In the genomic region with DNA sequence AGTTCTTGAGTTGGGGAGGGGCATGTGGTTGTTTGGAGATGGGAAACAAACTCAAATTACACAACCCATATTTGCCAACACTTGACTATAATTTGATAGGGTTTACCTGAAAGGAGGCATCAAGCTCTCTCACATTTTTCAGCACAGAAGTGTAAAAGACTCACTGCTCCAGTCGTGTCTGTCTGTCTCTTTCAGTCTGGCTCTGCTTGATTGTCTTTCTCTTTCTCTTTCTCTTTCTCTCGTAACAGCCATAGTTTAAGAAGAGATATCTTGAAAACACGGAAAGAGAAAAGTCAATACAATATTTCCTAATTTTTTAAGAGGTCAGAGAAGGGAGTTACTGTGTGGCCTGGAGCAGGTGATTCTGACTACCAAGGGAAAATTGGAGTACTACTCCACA, we compare ENCODE assay signal across 23 cellular contexts.
"Had no signal": no experiment of that assay in that cellular context is flagged by ENCODE, and none has a peak within 500 bp of the region (broad histone marks: within the 10 kb centered on the region; RNA-seq: fewer than 3 reads in every experiment).

No MANE protein-coding gene starts in this region.

- H3K27me3 Mint-ChIP-seq: activated CD4-positive, alpha-beta memory T cell treated with anti-CD3 and anti-CD28 coated beads, Interleukin-2, amount 10 ng/mL, durations not matched to agents 7 days and 5 days; activated CD8-positive, alpha-beta memory T cell treated with anti-CD3 and anti-CD28 coated beads, Interleukin-2, amount 10 ng/mL, durations not matched to agents 7 days and 5 days; activated naive CD4-positive, alpha-beta T cell treated with anti-CD3 and anti-CD28 coated beads, Interleukin-2, amount 10 ng/mL, durations not matched to agents 7 days and 5 days; activated naive CD8-positive, alpha-beta T cell had no signal

- H3K36me3 ChIP-seq: cardiac muscle cell, SJCRH30 had no signal

- FAIRE-seq: TTC549 had no signal

- H3K4me1 Mint-ChIP-seq: activated CD4-positive, alpha-beta memory T cell treated with anti-CD3 and anti-CD28 coated beads, Interleukin-2, amount 10 ng/mL, durations not matched to agents 7 days and 5 days; activated CD8-positive, alpha-beta memory T cell treated with anti-CD3 and anti-CD28 coated beads, Interleukin-2, amount 10 ng/mL, durations not matched to agents 7 days and 5 days; activated naive CD4-positive, alpha-beta T cell treated with anti-CD3 and anti-CD28 coated beads, Interleukin-2, amount 10 ng/mL, durations not matched to agents 7 days and 5 days had no signal

- H3K9me3 ChIP-seq: SJCRH30 had no signal

- H3K27ac ChIP-seq: cardiac muscle cell, SJCRH30, SK-N-MC had no signal

- H3K36me3 Mint-ChIP-seq: activated CD8-positive, alpha-beta memory T cell treated with anti-CD3 and anti-CD28 coated beads, Interleukin-2, amount 10 ng/mL, durations not matched to agents 7 days and 5 days; activated naive CD4-positive, alpha-beta T cell treated with anti-CD3 and anti-CD28 coated beads, Interleukin-2, amount 10 ng/mL, durations not matched to agents 7 days and 5 days; activated naive CD8-positive, alpha-beta T cell had no signal

- H3K4me3 Mint-ChIP-seq: activated CD4-positive, alpha-beta memory T cell treated with anti-CD3 and anti-CD28 coated beads, Interleukin-2, amount 10 ng/mL, durations not matched to agents 7 days and 5 days; activated CD8-positive, alpha-beta memory T cell treated with anti-CD3 and anti-CD28 coated beads, Interleukin-2, amount 10 ng/mL, durations not matched to agents 7 days and 5 days; activated naive CD4-positive, alpha-beta T cell treated with anti-CD3 and anti-CD28 coated beads, Interleukin-2, amount 10 ng/mL, durations not matched to agents 7 days and 5 days; activated naive CD8-positive, alpha-beta T cell had no signal

- H3K4me1 ChIP-seq: SJCRH30 had no signal

- H3K4me3 ChIP-seq: cardiac muscle cell, SJCRH30, SK-N-MC had no signal

- ATAC-seq: activated CD8-positive, alpha-beta memory T cell treated with anti-CD3 and anti-CD28 coated beads, Interleukin-2, amount 10 ng/mL, durations not matched to agents 7 days and 5 days had no signal

- H3K27ac Mint-ChIP-seq: activated CD4-positive, alpha-beta memory T cell treated with anti-CD3 and anti-CD28 coated beads, Interleukin-2, amount 10 ng/mL, durations not matched to agents 7 days and 5 days; activated CD8-positive, alpha-beta memory T cell treated with anti-CD3 and anti-CD28 coated beads, Interleukin-2, amount 10 ng/mL, durations not matched to agents 7 days and 5 days; activated naive CD4-positive, alpha-beta T cell treated with anti-CD3 and anti-CD28 coated beads, Interleukin-2, amount 10 ng/mL, durations not matched to agents 7 days and 5 days; activated naive CD8-positive, alpha-beta T cell had no signal

- H3K27me3 ChIP-seq: cardiac muscle cell, SJCRH30 had no signal

- H3K9me3 Mint-ChIP-seq: activated CD4-positive, alpha-beta memory T cell treated with anti-CD3 and anti-CD28 coated beads, Interleukin-2, amount 10 ng/mL, durations not matched to agents 7 days and 5 days had no signal

- DNase-seq: activated CD4-positive, alpha-beta memory T cell treated with anti-CD3 and anti-CD28 coated beads, Interleukin-2, amount 10 ng/mL, durations not matched to agents 7 days and 5 days; activated CD4-positive, alpha-beta T cell treated with anti-CD3 and anti-CD28 coated beads for 48 hours; activated CD4-positive, CD25-positive, alpha-beta regulatory T cell treated with anti-CD3 and anti-CD28 coated beads, Interleukin-2, amount 50 U/mL, for 72 hours; activated CD8-positive, alpha-beta memory T cell treated with anti-CD3 and anti-CD28 coated beads for 24 hours; activated CD8-positive, alpha-beta memory T cell treated with anti-CD3 and anti-CD28 coated beads, Interleukin-2, amount 10 ng/mL, durations not matched to agents 7 days and 5 days; activated CD8-positive, alpha-beta memory T cell treated with anti-CD3 and anti-CD28 coated beads, Interleukin-2, amount 50 U/mL, for 48 hours; activated effector memory CD4-positive, alpha-beta T cell treated with Interleukin-2 at 50 U/mL for 16 hours; activated naive CD4-positive, alpha-beta T cell treated with anti-CD3 and anti-CD28 coated beads, Interleukin-2, amount 10 ng/mL, durations not matched to agents 7 days and 5 days; activated T-cell treated with anti-CD3 and anti-CD28 coated beads, Interleukin-2, amount 50 U/mL, for 48 hours; amniotic stem cell; aorta; NCI-H1105; NCI-H1417 treated with DMSO at 0.1 percent for 48 hours; NCI-H1930; NCI-H345; NCI-H524 treated with DMSO at 0.1 percent for 48 hours; NK-92 treated with Interleukin-12 subunit alpha and Interleukin-12 subunit beta, amount 100 ng/mL, for 24 hours; SHP77; SJCRH30 had no signal
